13 cellular contexts compared by ENCODE assay signal in genomic region chr10:69456880-69457693, GRCh38. TPM values are rescaled to one million over a fixed set of nuclear protein-coding genes. Genes with fewer than 3 reads are reported as not detected.
DNase-seq lines count a peak whose midpoint lies in the region; ATAC-seq and TF ChIP-seq lines count a peak whose summit lies in the region.
"Had no signal": no experiment of that assay in that cellular context is flagged by ENCODE, and none has a peak within 500 bp of the region (broad histone marks: within the 10 kb centered on the region; RNA-seq: fewer than 3 reads in every experiment).

No MANE protein-coding gene starts in this region.

- H3K27me3 ChIP-seq in left ventricle myocardium inferior (ENCODE audit: low read depth) (no peaks in the 10 kb centered on the region), lower lobe of right lung (ENCODE audit: low read depth) (no peaks in the 10 kb centered on the region), upper lobe of left lung (no peaks in the 10 kb centered on the region)
- H3K27me3 ChIP-seq: adrenal gland had no signal

- H3K4me1 ChIP-seq in left ventricle myocardium inferior (peaks cover 84% of the 10 kb centered on the region), lower lobe of right lung (peaks cover 62% of the 10 kb centered on the region), upper lobe of left lung (peaks cover 32 to 67% (median 47%) of the 10 kb centered on the region in 4 donors)

- 83 to 93% methylated on average over 6 to 8 of the region's 8 CpGs for WGBS in upper lobe of left lung, 2 donors

- no peak for TF ChIP-seq EP300 in upper lobe of left lung (IDR thresholded peaks at IDR 0.05)

- ATAC-seq in activated T-helper 17 cell treated with anti-CD3 and anti-CD28 coated beads, Interleukin-2, amount 50 U/mL, for 72 hours (replicated peaks): peak; percentile 79
- ATAC-seq in lower lobe of right lung (no peak), upper lobe of left lung (ENCODE audit: low FRiP score in 2 of 2) (no peak), HG02763 (IDR thresholded peaks at IDR 0.05; ENCODE audit: unreplicated experiment) (no peak), T-cell (replicated peaks in 1 of 4) (no peak)
- ATAC-seq: effector memory CD8-positive, alpha-beta T cell had no signal

- H3K36me3 ChIP-seq in left ventricle myocardium inferior (no peaks in the 10 kb centered on the region), lower lobe of right lung (no peaks in the 10 kb centered on the region), upper lobe of left lung (no peaks in the 10 kb centered on the region)
- H3K36me3 ChIP-seq: adrenal gland had no signal

- peak overlapping the region; percentile 26 for H3K27ac Mint-ChIP-seq in activated T-helper 17 cell treated with anti-CD3 and anti-CD28 coated beads, Interleukin-2, amount 50 U/mL, for 72 hours
- no peak overlapping the region for H3K27ac Mint-ChIP-seq in T-cell
- H3K27ac Mint-ChIP-seq: B cell had no signal

- no peaks in the 10 kb centered on the region for H3K9me3 ChIP-seq in left ventricle myocardium inferior (replicated peaks)
- no peaks in the 10 kb centered on the region for H3K9me3 ChIP-seq in lower lobe of right lung
- H3K9me3 ChIP-seq in upper lobe of left lung: no peaks in the 10 kb centered on the region
- H3K9me3 ChIP-seq: adrenal gland had no signal

- peak overlapping the region; percentile 52 for H3K4me3 Mint-ChIP-seq in activated T-helper 17 cell treated with anti-CD3 and anti-CD28 coated beads, Interleukin-2, amount 50 U/mL, for 72 hours
- no peak overlapping the region for H3K4me3 Mint-ChIP-seq in T-cell
- H3K4me3 Mint-ChIP-seq: B cell had no signal

- DNase-seq in left ventricle myocardium inferior: no peak
- no peak for DNase-seq in cardiac septum (ENCODE audit: low spot score)
- DNase-seq in lower lobe of right lung: no peak
- DNase-seq in upper lobe of left lung: no peak
- no peak for DNase-seq in stimulated activated CD4-positive, alpha-beta T cell treated with anti-CD3 and anti-CD28 coated beads, Interleukin-4, amount 100 ng/mL, for 24 hours
- DNase-seq in T-cell: no peak
- DNase-seq: adrenal gland; effector memory CD8-positive, alpha-beta T cell; GDM1; NCI-H1694 had no signal

- CTCF ChIA-PET in T-cell (lab: Charles Lee): no interaction called here

- TF ChIP-seq CTCF in left ventricle myocardium inferior (IDR thresholded peaks at IDR 0.05; ENCODE audit: borderline replicate concordance): no peak
- TF ChIP-seq CTCF in lower lobe of right lung (IDR thresholded peaks at IDR 0.05): no peak
- no peak for TF ChIP-seq CTCF in upper lobe of left lung (IDR thresholded peaks at IDR 0.05)

- no peak for TF ChIP-seq POLR2A in upper lobe of left lung (IDR thresholded peaks at IDR 0.05)

- H3K9me3 Mint-ChIP-seq in activated T-helper 17 cell treated with anti-CD3 and anti-CD28 coated beads, Interleukin-2, amount 50 U/mL, for 72 hours: no peaks in the 10 kb centered on the region
- no peaks in the 10 kb centered on the region for H3K9me3 Mint-ChIP-seq in T-cell
- H3K9me3 Mint-ChIP-seq: effector memory CD8-positive, alpha-beta T cell had no signal

- no peaks in the 10 kb centered on the region for H3K27me3 Mint-ChIP-seq in activated T-helper 17 cell treated with anti-CD3 and anti-CD28 coated beads, Interleukin-2, amount 50 U/mL, for 72 hours
- peaks cover 3 to 4% of the 10 kb centered on the region in 2 donors for H3K27me3 Mint-ChIP-seq in T-cell

- intact Hi-C loops in left ventricle myocardium inferior (cut with micrococcal nuclease) (no loop called here), cardiac septum (cut with DNase I) (no loop called here), lower lobe of right lung (cut with DNase I) (no loop called here)

- peaks cover 23% of the 10 kb centered on the region for H3K4me1 Mint-ChIP-seq in activated T-helper 17 cell treated with anti-CD3 and anti-CD28 coated beads, Interleukin-2, amount 50 U/mL, for 72 hours
- H3K4me1 Mint-ChIP-seq in T-cell: peaks cover 3 to 22% (median 14%) of the 10 kb centered on the region in 3 donors

- H3K36me3 Mint-ChIP-seq in activated T-helper 17 cell treated with anti-CD3 and anti-CD28 coated beads, Interleukin-2, amount 50 U/mL, for 72 hours (ENCODE audit: low read depth): no peaks in the 10 kb centered on the region
- no peaks in the 10 kb centered on the region for H3K36me3 Mint-ChIP-seq in T-cell

- peak overlapping the region; percentile 91 for H3K27ac ChIP-seq in left ventricle myocardium inferior (replicated peaks)
- peak overlapping the region; percentile 57 for H3K27ac ChIP-seq in lower lobe of right lung
- H3K27ac ChIP-seq in upper lobe of left lung: peak overlapping the region; percentile 52 to 79 (median 70)
- H3K27ac ChIP-seq: adrenal gland had no signal

- POLR2A ChIA-PET in T-cell (lab: Charles Lee): no interaction called here

- H3K4me3 ChIP-seq in left ventricle myocardium inferior: no peak overlapping the region
- no peak overlapping the region for H3K4me3 ChIP-seq in lower lobe of right lung
- no peak overlapping the region for H3K4me3 ChIP-seq in upper lobe of left lung
- H3K4me3 ChIP-seq: adrenal gland had no signal

RNA-seq across cellular contexts. Expression of gene TSPAN15, which starts 5.8 kb away (rescaled TPM):
- total RNA-seq in left ventricle myocardium inferior: 6.8 TPM
- 6.9 TPM for total RNA-seq in cardiac septum
- total RNA-seq in activated T-helper 17 cell treated with anti-CD3 and anti-CD28 coated beads, Interleukin-2, amount 50 U/mL, for 72 hours: 10 to 100 TPM in 1 of 2 donors, 1 to 10 TPM in 1; 4.9 to 12.7 TPM
- 46.1 TPM for total RNA-seq in lower lobe of right lung
- total RNA-seq in upper lobe of left lung: 10 to 100 TPM; 19.9 to 69.5 (median 63.0) TPM
- total RNA-seq in T-cell: 1 to 10 TPM; 2.9 to 8.2 (median 6.2) TPM

RNA-seq across cellular contexts. Expression of gene TACR2, which starts 40.4 kb away (rescaled TPM):
- total RNA-seq in left ventricle myocardium inferior (not detected), cardiac septum (0.13 TPM), lower lobe of right lung (1.2 TPM), upper lobe of left lung (1 to 10 TPM in 2 of 6 donors, under 1 TPM in 1, not detected in 3; 0.94 to 1.4 (median 1.2) TPM), T-cell (not detected)
- total RNA-seq in activated T-helper 17 cell treated with anti-CD3 and anti-CD28 coated beads, Interleukin-2, amount 50 U/mL, for 72 hours: not detected
- total RNA-seq: B cell had no signal
